ENCODE assay signal across 14 cellular contexts in genomic region chr1:3550511-3551289, GRCh38.
"Had no signal": no experiment of that assay in that cellular context is flagged by ENCODE, and none has a peak within 500 bp of the region (broad histone marks: within the 10 kb centered on the region; RNA-seq: fewer than 3 reads in every experiment).

No MANE protein-coding gene starts in this region.

- H3K27me3 Mint-ChIP-seq: activated naive CD8-positive, alpha-beta T cell; effector memory CD8-positive, alpha-beta T cell; naive B cell; stimulated activated naive CD8-positive, alpha-beta T cell treated with anti-CD3 and anti-CD28 coated beads, Interleukin-15, amount 100 ng/mL, for 72 hours; type B pancreatic cell had no signal

- H3K9me3 Mint-ChIP-seq: activated T-helper 1 cell treated with anti-CD3 and anti-CD28 coated beads, Interleukin-12 subunit alpha, Interleukin-12 subunit beta, Interleukin-2, Interleukin-4 antibody, amounts not matched to agents 30 ng/mL and 10 ng/mL and 1 ng/mL, durations not matched to agents 14 hours and 24 hours and 36 hours; effector memory CD8-positive, alpha-beta T cell; immature natural killer cell; naive B cell; neural progenitor cell; stimulated activated naive CD8-positive, alpha-beta T cell treated with anti-CD3 and anti-CD28 coated beads, Interleukin-15, amount 100 ng/mL, for 72 hours; type B pancreatic cell had no signal

- H3K36me3 Mint-ChIP-seq: activated naive CD8-positive, alpha-beta T cell; immature natural killer cell; naive B cell; neural progenitor cell; type B pancreatic cell had no signal

- H3K27ac Mint-ChIP-seq: activated naive CD8-positive, alpha-beta T cell; activated T-helper 1 cell treated with anti-CD3 and anti-CD28 coated beads, Interleukin-12 subunit alpha, Interleukin-12 subunit beta, Interleukin-2, Interleukin-4 antibody, amounts not matched to agents 30 ng/mL and 10 ng/mL and 1 ng/mL, durations not matched to agents 14 hours and 24 hours and 36 hours; effector memory CD8-positive, alpha-beta T cell; immature natural killer cell; type B pancreatic cell had no signal

- DNase-seq: activated CD4-positive, alpha-beta T cell treated with anti-CD3 and anti-CD28 coated beads, Interleukin-2, amount 50 U/mL, for 48 hours; activated T-cell treated with anti-CD3 and anti-CD28 coated beads for 4 hours; effector memory CD8-positive, alpha-beta T cell; immature natural killer cell; mesenchymal stem cell; mucosa of descending colon; naive B cell; pancreas; stimulated activated CD4-positive, alpha-beta T cell treated with anti-CD3 and anti-CD28 coated beads, Interleukin-4, amount 100 ng/mL, for 1 hour; stimulated activated naive CD8-positive, alpha-beta T cell treated with anti-CD3 and anti-CD28 coated beads, Interleukin-15, amount 100 ng/mL, for 72 hours had no signal

- H3K4me3 Mint-ChIP-seq: activated naive CD8-positive, alpha-beta T cell; activated T-helper 1 cell treated with anti-CD3 and anti-CD28 coated beads, Interleukin-12 subunit alpha, Interleukin-12 subunit beta, Interleukin-2, Interleukin-4 antibody, amounts not matched to agents 30 ng/mL and 10 ng/mL and 1 ng/mL, durations not matched to agents 14 hours and 24 hours and 36 hours; effector memory CD8-positive, alpha-beta T cell; immature natural killer cell; naive B cell; neural progenitor cell; stimulated activated naive CD8-positive, alpha-beta T cell treated with anti-CD3 and anti-CD28 coated beads, Interleukin-15, amount 100 ng/mL, for 72 hours; type B pancreatic cell had no signal

- H3K4me1 Mint-ChIP-seq: immature natural killer cell; naive B cell; stimulated activated naive CD8-positive, alpha-beta T cell treated with anti-CD3 and anti-CD28 coated beads, Interleukin-15, amount 100 ng/mL, for 72 hours had no signal
